8 cellular contexts compared by ENCODE assay signal in the genomic region with DNA sequence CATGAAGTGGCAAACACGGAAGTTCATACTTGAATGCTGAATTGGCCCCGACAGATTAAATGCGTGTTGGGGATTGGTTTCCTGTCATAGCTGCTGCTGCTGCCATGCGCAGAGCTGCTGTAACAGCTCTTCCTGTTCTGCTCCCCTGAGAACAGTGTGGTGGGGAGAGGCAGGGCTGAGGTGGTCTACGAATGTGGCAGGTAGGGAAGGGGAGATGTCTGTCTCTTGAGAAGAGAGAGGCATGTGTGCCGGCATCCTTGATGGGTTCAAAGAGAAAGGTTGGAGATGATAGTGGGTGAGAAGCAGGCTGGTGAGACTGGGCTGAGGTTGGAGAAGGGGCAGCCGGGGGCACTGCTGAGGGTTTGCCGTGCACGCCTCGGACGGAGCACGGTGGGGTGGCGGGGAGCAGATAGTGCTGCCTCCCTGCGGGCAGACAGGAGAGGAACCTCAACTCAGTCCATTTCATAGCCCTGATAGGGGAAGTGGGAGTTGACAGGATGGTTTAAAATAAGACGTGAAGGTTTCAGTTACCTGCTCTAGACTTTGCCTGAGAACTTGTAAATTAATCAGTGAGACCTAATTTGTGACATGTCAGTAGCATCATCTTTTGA. TPM values are rescaled to one million over a fixed set of nuclear protein-coding genes. Genes with fewer than 3 reads are reported as not detected.
A peak's percentile ranks its signal among the peaks of the same experiment; 100 is the strongest.
DNase-seq lines count a peak whose midpoint lies in the region; ATAC-seq and TF ChIP-seq lines count a peak whose summit lies in the region.

No MANE protein-coding gene starts in this region.

- H3K27me3 Mint-ChIP-seq in CD4-positive, alpha-beta T cell, result no peaks in the 10 kb centered on the region
- H3K27me3 Mint-ChIP-seq in mesothelial cell of epicardium (ENCODE audit: low read depth), result no peaks in the 10 kb centered on the region

- peak overlapping the region; percentile 95 for H3K27ac Mint-ChIP-seq in CD4-positive, alpha-beta T cell
- H3K27ac Mint-ChIP-seq in mesothelial cell of epicardium, result no peak overlapping the region

- no peaks in the 10 kb centered on the region for H3K27me3 ChIP-seq in CD4-positive, alpha-beta T cell (ENCODE audit: control insufficient read depth, insufficient read depth, low read length)

- ATAC-seq in CD4-positive, alpha-beta T cell (ENCODE audit: poor library complexity), result peak; percentile 92
- peak; percentile 93 for ATAC-seq in GM21367 (IDR thresholded peaks at IDR 0.05; ENCODE audit: unreplicated experiment)

- H3K27ac ChIP-seq in CD4-positive, alpha-beta T cell (ENCODE audit: low read depth, low read length), result peak overlapping the region; percentile 77

- H3K4me3 Mint-ChIP-seq in CD4-positive, alpha-beta T cell, result peak overlapping the region; percentile 97
- H3K4me3 Mint-ChIP-seq in mesothelial cell of epicardium, result no peak overlapping the region

- peaks cover 3% of the 10 kb centered on the region for H3K36me3 Mint-ChIP-seq in CD4-positive, alpha-beta T cell (ENCODE audit: low read depth)
- H3K36me3 Mint-ChIP-seq in mesothelial cell of epicardium, result peaks cover 2% of the 10 kb centered on the region

- peak; percentile 61 for TF ChIP-seq CTCF in CD4-positive, alpha-beta T cell (IDR thresholded peaks at IDR 0.05)
- TF ChIP-seq CTCF in fibroblast of pulmonary artery (IDR thresholded peaks at IDR 0.05; ENCODE audit: low read length, missing control alignments) (peak; percentile 2), mesothelial cell of epicardium (IDR thresholded peaks at IDR 0.05; ENCODE audit: unreplicated experiment) (no peak)

- H3K9me3 ChIP-seq in CD4-positive, alpha-beta T cell (ENCODE audit: control insufficient read depth, low read length), result no peaks in the 10 kb centered on the region

- peak; percentile 63 to 79 (median 72) for DNase-seq in CD4-positive, alpha-beta T cell
- peak; percentile 91 for DNase-seq in KBM-7
- peak; percentile 61 to 65 for DNase-seq in activated CD8-positive, alpha-beta memory T cell treated with anti-CD3 and anti-CD28 coated beads for 4 hours (ENCODE audit: low read depth in 2 of 2)
- no peak for DNase-seq in fibroblast of pulmonary artery (ENCODE audit: low read depth)
- DNase-seq in stimulated activated CD4-positive, alpha-beta T cell treated with anti-CD3 and anti-CD28 coated beads, Interleukin-4, amount 100 ng/mL, for 1 hour, result peak; percentile 77
- no peak for DNase-seq in mesothelial cell of epicardium (ENCODE audit: low spot score in 2 of 2, unreplicated experiment in 2 of 2)
- DNase-seq in AG08396 (ENCODE audit: low spot score), result no peak

- in situ Hi-C loops in KBM-7 (cut with MboI; ENCODE audit: low pct_unique_long_range_greater_than_20kb, low sequenced_read_pairs), result no loop called here

- H3K4me3 ChIP-seq in fibroblast of pulmonary artery (replicated peaks; ENCODE audit: low read depth, low read length), result no peak overlapping the region

- H3K4me1 Mint-ChIP-seq in CD4-positive, alpha-beta T cell (ENCODE audit: low read depth), result peaks cover 67% of the 10 kb centered on the region
- peaks cover 3% of the 10 kb centered on the region for H3K4me1 Mint-ChIP-seq in mesothelial cell of epicardium

- CTCF ChIA-PET in CD4-positive, alpha-beta T cell (lab: Charles Lee), result interaction anchor here (0.6 to 3.1 kb wide), 8 partner anchors 43 to 421 kb away, joined by 3 to 15 read pairs (median 5); a partner anchor contains a TSS

- no peaks in the 10 kb centered on the region for H3K9me3 Mint-ChIP-seq in CD4-positive, alpha-beta T cell
- no peaks in the 10 kb centered on the region for H3K9me3 Mint-ChIP-seq in mesothelial cell of epicardium

- intact Hi-C loops in CD4-positive, alpha-beta T cell (cut with DNase I, micrococcal nuclease), result loop anchor here (1.0 to 10.0 kb wide), 7 partner anchors 55 to 812 kb away; a partner anchor contains a TSS

- POLR2A ChIA-PET in CD4-positive, alpha-beta T cell (lab: Charles Lee), result interaction anchor here (0.5 to 3.0 kb wide), 29 partner anchors 21 to 536 kb away, joined by 3 to 32 read pairs (median 5); a partner anchor contains a TSS

RNA-seq across cellular contexts. Expression of a gene that starts 46.1 kb away (rescaled TPM):
- 10 to 100 TPM; 17.7 to 19.0 TPM for total RNA-seq in CD4-positive, alpha-beta T cell
- 27.8 to 28.6 TPM (median 27.9 TPM) in 3 replicates for total RNA-seq in mesothelial cell of epicardium

Comparison
In these comparisons a context has a peak if more than half of its experiments do, and no peak if none do; other contexts are left out.
1. DNase-seq: peak in CD4-positive, alpha-beta T cell (10 of 10), KBM-7 (single experiment), activated CD8-positive, alpha-beta memory T cell treated with anti-CD3 and anti-CD28 coated beads for 4 hours (2 of 2) and stimulated activated CD4-positive, alpha-beta T cell treated with anti-CD3 and anti-CD28 coated beads, Interleukin-4, amount 100 ng/mL, for 1 hour (single experiment); none in fibroblast of pulmonary artery (single experiment), mesothelial cell of epicardium (0 of 2) and AG08396 (single experiment).